ENCODE assay signal across 1 cellular context in the genomic region with DNA sequence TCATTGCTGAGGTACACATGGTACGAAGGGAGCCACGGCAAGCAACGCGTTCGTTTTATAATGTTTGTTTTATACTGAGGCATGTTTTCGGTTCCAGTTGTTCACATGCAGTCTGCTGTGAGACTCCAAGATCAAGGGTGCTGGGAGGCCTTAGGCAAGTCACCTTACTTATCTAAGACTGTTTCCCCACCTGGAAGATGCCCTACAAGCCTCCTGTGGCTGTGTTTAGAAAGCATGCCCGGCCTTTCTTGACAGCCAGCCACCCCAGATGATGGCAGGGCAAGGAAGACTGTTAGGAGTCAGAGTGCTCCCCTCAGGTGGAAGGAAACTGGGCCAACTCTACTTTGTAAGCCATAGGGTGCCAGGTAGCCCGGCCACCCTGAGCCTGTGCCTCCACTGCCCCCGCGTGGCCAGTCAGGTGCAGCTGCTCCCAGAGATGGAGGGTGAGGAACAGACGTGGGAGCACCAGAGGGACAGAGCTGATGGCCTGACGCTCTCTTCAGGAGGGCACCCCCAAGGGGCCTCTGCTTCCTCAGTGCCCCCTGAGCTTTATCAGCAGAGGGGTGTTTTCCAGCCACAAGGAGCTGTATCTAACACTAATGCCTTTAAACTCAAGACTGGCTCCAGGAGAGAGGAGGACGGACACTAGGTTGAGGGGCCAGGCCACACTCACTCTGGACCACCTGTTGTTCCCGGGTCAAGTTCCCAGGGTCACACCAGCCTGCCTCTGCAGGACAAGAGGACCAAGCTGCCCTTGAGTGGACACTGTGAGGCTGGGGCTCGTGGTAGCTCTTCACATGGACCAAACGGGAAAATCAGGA.
A peak's percentile ranks its signal among the peaks of the same experiment; 100 is the strongest.
TF ChIP-seq lines count a peak whose summit lies in the region.

No MANE protein-coding gene starts in this region.

TF ChIP-seq in HCT116, 20 proteins besides CTCF, POLR2A, EP300 and RAD21:
- TF ChIP-seq ELF1 (IDR thresholded peaks at IDR 0.05; ENCODE audit: borderline replicate concordance, low read depth) = no peak
- TF ChIP-seq POLR2AphosphoS5 (IDR thresholded peaks at IDR 0.05; ENCODE audit: low read depth, low read length) = 0 out of 2 replicates have a peak, but pooled peaks have one; percentile 54
- TF ChIP-seq JUND (IDR thresholded peaks at IDR 0.05) = no peak
- TF ChIP-seq, protein P1, sequence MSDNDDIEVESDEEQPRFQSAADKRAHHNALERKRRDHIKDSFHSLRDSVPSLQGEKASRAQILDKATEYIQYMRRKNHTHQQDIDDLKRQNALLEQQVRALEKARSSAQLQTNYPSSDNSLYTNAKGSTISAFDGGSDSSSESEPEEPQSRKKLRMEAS (IDR thresholded peaks at IDR 0.05) = no peak
- no peak for TF ChIP-seq EZH2 (IDR thresholded peaks at IDR 0.05)
- TF ChIP-seq, protein P2, sequence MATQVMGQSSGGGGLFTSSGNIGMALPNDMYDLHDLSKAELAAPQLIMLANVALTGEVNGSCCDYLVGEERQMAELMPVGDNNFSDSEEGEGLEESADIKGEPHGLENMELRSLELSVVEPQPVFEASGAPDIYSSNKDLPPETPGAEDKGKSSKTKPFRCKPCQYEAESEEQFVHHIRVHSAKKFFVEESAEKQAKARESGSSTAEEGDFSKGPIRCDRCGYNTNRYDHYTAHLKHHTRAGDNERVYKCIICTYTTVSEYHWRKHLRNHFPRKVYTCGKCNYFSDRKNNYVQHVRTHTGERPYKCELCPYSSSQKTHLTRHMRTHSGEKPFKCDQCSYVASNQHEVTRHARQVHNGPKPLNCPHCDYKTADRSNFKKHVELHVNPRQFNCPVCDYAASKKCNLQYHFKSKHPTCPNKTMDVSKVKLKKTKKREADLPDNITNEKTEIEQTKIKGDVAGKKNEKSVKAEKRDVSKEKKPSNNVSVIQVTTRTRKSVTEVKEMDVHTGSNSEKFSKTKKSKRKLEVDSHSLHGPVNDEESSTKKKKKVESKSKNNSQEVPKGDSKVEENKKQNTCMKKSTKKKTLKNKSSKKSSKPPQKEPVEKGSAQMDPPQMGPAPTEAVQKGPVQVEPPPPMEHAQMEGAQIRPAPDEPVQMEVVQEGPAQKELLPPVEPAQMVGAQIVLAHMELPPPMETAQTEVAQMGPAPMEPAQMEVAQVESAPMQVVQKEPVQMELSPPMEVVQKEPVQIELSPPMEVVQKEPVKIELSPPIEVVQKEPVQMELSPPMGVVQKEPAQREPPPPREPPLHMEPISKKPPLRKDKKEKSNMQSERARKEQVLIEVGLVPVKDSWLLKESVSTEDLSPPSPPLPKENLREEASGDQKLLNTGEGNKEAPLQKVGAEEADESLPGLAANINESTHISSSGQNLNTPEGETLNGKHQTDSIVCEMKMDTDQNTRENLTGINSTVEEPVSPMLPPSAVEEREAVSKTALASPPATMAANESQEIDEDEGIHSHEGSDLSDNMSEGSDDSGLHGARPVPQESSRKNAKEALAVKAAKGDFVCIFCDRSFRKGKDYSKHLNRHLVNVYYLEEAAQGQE (IDR thresholded peaks at IDR 0.05; ENCODE audit: low read depth) = no peak
- TF ChIP-seq, protein P3, sequence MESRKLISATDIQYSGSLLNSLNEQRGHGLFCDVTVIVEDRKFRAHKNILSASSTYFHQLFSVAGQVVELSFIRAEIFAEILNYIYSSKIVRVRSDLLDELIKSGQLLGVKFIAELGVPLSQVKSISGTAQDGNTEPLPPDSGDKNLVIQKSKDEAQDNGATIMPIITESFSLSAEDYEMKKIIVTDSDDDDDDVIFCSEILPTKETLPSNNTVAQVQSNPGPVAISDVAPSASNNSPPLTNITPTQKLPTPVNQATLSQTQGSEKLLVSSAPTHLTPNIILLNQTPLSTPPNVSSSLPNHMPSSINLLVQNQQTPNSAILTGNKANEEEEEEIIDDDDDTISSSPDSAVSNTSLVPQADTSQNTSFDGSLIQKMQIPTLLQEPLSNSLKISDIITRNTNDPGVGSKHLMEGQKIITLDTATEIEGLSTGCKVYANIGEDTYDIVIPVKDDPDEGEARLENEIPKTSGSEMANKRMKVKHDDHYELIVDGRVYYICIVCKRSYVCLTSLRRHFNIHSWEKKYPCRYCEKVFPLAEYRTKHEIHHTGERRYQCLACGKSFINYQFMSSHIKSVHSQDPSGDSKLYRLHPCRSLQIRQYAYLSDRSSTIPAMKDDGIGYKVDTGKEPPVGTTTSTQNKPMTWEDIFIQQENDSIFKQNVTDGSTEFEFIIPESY (IDR thresholded peaks at IDR 0.05; ENCODE audit: extremely low read depth, insufficient replicate concordance, low read length) = no peak
- TF ChIP-seq YY1 (IDR thresholded peaks at IDR 0.05; ENCODE audit: extremely low read depth, insufficient replicate concordance, low read depth, low read length) = peak; percentile 40
